In the genomic region with DNA sequence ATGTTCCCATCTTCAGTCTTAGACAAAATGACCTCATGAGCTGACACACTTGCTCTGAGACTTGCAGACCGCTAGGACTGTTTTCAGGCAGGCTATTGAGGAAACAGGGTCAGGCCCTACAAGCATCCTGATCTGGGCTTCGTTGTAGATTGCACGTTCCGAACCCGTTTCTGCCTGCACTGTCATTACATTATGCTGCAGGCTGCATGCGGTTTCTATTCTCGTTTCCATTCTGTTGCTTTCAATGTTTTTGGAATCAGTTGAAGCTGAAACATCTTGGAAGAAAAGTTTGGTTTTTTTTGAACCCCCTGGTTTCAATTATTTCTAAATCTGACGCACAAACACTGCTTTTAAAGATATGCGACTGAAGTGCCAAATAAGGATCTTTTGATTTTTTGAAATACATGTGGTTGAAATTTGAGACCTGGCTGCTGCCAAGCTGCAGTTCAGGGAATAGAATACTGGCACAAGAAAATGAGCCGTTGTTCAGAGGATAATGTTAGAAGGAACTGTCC, we compare ENCODE assay signal across 12 cellular contexts.
DNase-seq lines count a peak whose midpoint lies in the region; ATAC-seq and TF ChIP-seq lines count a peak whose summit lies in the region.
"Had no signal": no experiment of that assay in that cellular context is flagged by ENCODE, and none has a peak within 500 bp of the region (broad histone marks: within the 10 kb centered on the region; RNA-seq: fewer than 3 reads in every experiment).

No MANE protein-coding gene starts in this region.

- peak overlapping the region; percentile 16 for H3K27ac ChIP-seq in brain microvascular endothelial cell
- H3K27ac ChIP-seq in lower lobe of right lung = peak overlapping the region; percentile 3
- no peak overlapping the region for H3K27ac ChIP-seq in ovary
- no peak overlapping the region for H3K27ac ChIP-seq in spleen
- H3K27ac ChIP-seq: HL-60 had no signal

- ATAC-seq in lower lobe of right lung (no peak), HG02571 (IDR thresholded peaks at IDR 0.05; ENCODE audit: unreplicated experiment) (no peak)

- H3K4me3 ChIP-seq in MG63 (no peak overlapping the region), brain microvascular endothelial cell (ENCODE audit: low read depth, low read length) (peak overlapping the region; percentile 6), lower lobe of right lung (no peak overlapping the region), ovary (no peak overlapping the region), spleen (no peak overlapping the region), H7 (ENCODE audit: insufficient read depth, low read depth, low read length) (no peak overlapping the region)

- H3K4me1 ChIP-seq in lower lobe of right lung (no peaks in the 10 kb centered on the region), ovary (ENCODE audit: insufficient read depth) (peaks cover 1% of the 10 kb centered on the region), spleen (no peaks in the 10 kb centered on the region)

- intact Hi-C loops in lower lobe of right lung (cut with DNase I) (no loop called here), ovary (cut with DNase I) (no loop called here), spleen (cut with DNase I; ENCODE audit: low total_unique reads) (no loop called here)

- H3K9me3 ChIP-seq in MG63 = no peaks in the 10 kb centered on the region
- H3K9me3 ChIP-seq in lower lobe of right lung = no peaks in the 10 kb centered on the region
- no peaks in the 10 kb centered on the region for H3K9me3 ChIP-seq in ovary
- H3K9me3 ChIP-seq in spleen = peaks cover 0 to 30% (median 20%) of the 10 kb centered on the region in 8 donors

- no peak for TF ChIP-seq EP300 in ovary (IDR thresholded peaks at IDR 0.05)

- WGBS in ovary, 3 donors = 14 to 36% (median 14%) methylated on average over 10 of the region's 10 CpGs
- WGBS in spleen, 5 donors = 63 to 85% (median 77%) methylated on average over 10 of the region's 10 CpGs

- TF ChIP-seq POLR2A in ovary (IDR thresholded peaks at IDR 0.05) = no peak
- no peak for TF ChIP-seq POLR2A in spleen (IDR thresholded peaks at IDR 0.05)

- in situ Hi-C loops in brain microvascular endothelial cell (cut with HindIII; ENCODE audit: low pct_ligation_motif_present, low sequenced_read_pairs) = no loop called here

- peak; percentile 27 for TF ChIP-seq CTCF in brain microvascular endothelial cell (IDR thresholded peaks at IDR 0.05; ENCODE audit: low read depth, low read length, missing control alignments)
- no peak for TF ChIP-seq CTCF in lower lobe of right lung (IDR thresholded peaks at IDR 0.05)
- TF ChIP-seq CTCF in ovary (IDR thresholded peaks at IDR 0.05) = no peak
- no peak for TF ChIP-seq CTCF in spleen (IDR thresholded peaks at IDR 0.05 in 8 of 11, conservative IDR thresholded peaks at IDR 0.05 in 3 of 11)

- H3K27me3 ChIP-seq in MG63 (no peaks in the 10 kb centered on the region), brain microvascular endothelial cell (replicated peaks) (no peaks in the 10 kb centered on the region), lower lobe of right lung (ENCODE audit: low read depth) (no peaks in the 10 kb centered on the region), ovary (no peaks in the 10 kb centered on the region), spleen (replicated peaks in 1 of 7) (no peaks in the 10 kb centered on the region), H7 (ENCODE audit: control insufficient read depth, insufficient read depth, low read length) (no peaks in the 10 kb centered on the region)

- DNase-seq in AG08396 (ENCODE audit: low spot score) = peak; percentile 35
- DNase-seq in MG63 = peak; percentile 42
- DNase-seq in brain microvascular endothelial cell = peak; percentile 58
- no peak for DNase-seq in lower lobe of right lung
- DNase-seq in ovary = no peak
- no peak for DNase-seq in spleen
- DNase-seq in H7 = no peak
- DNase-seq: C1 segment of cervical spinal cord; central memory CD4-positive, alpha-beta T cell; NCI-H1417 treated with DMSO at 0.1 percent for 48 hours had no signal

- no peaks in the 10 kb centered on the region for H3K36me3 ChIP-seq in MG63
- H3K36me3 ChIP-seq in brain microvascular endothelial cell (replicated peaks) = no peaks in the 10 kb centered on the region
- no peaks in the 10 kb centered on the region for H3K36me3 ChIP-seq in lower lobe of right lung
- H3K36me3 ChIP-seq in ovary = no peaks in the 10 kb centered on the region
- no peaks in the 10 kb centered on the region for H3K36me3 ChIP-seq in spleen
- no peaks in the 10 kb centered on the region for H3K36me3 ChIP-seq in H7 (replicated peaks; ENCODE audit: control insufficient read depth, insufficient read depth, low read length)

Comparison
In these comparisons a context has a peak if more than half of its experiments do, and no peak if none do; other contexts are left out.
1. DNase-seq: peak in AG08396 (single experiment), MG63 (single experiment) and brain microvascular endothelial cell (single experiment); none in lower lobe of right lung (single experiment), ovary (0 of 5), spleen (single experiment) and H7 (single experiment).
2. H3K27ac ChIP-seq: peak in brain microvascular endothelial cell (single experiment) and lower lobe of right lung (single experiment); none in ovary (0 of 2) and spleen (0 of 8).